Comparison of ENCODE assay signal across 1 cellular context in the genomic region with DNA sequence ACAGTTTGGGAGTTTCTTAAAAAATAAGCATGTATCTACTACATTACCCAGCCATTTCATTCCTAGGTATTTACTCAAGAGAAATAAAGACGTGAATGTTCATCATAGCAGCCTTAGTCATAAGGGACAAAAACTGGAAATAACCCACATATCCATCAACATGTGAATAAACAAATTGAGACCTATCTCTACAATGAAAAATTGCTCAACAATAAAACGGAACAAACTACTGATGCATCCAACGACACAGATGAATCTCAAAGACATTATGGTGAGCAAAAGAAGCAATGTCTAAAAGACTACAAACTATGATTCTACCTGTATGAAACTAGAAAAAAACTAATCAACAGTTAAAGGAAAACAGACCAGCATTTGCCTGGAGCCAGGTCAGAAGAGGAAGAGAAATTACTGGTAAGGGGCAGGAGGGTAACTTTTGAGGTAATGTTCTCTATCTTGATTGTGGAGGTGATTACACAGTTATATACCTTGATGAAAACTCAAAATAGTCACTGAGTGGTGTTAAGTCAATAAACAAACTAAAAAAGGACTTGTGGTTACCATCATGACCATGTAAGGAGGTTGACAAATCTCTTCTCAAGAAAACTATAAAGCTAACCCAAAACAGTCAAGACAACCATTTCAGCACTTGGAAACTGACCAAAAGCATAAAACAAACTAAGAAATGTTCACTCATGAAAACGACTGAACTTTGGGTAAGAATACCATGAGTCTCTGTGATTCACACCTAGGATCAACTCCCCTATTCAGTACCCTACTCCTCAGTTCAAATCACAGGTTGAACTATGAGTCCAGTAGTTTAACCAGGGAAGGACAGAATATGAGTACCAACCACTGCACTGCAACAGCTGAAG.
TF ChIP-seq lines count a peak whose summit lies in the region.

No MANE protein-coding gene starts in this region.

TF ChIP-seq in SK-N-SH, 30 proteins besides CTCF, POLR2A, EP300 and RAD21 (continued from another document):
- TF ChIP-seq TEAD4 (IDR thresholded peaks at IDR 0.05; ENCODE audit: borderline replicate concordance, insufficient read depth) (no peak), GATA2 (CRISPR knock-in tag; IDR thresholded peaks at IDR 0.05) (no peak), YY1 (IDR thresholded peaks at IDR 0.05; ENCODE audit: low read depth) (no peak)
- TF ChIP-seq, protein P1, sequence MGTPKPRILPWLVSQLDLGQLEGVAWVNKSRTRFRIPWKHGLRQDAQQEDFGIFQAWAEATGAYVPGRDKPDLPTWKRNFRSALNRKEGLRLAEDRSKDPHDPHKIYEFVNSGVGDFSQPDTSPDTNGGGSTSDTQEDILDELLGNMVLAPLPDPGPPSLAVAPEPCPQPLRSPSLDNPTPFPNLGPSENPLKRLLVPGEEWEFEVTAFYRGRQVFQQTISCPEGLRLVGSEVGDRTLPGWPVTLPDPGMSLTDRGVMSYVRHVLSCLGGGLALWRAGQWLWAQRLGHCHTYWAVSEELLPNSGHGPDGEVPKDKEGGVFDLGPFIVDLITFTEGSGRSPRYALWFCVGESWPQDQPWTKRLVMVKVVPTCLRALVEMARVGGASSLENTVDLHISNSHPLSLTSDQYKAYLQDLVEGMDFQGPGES (IDR thresholded peaks at IDR 0.05; ENCODE audit: low read depth, low read length): no peak
- TF ChIP-seq, protein P2, sequence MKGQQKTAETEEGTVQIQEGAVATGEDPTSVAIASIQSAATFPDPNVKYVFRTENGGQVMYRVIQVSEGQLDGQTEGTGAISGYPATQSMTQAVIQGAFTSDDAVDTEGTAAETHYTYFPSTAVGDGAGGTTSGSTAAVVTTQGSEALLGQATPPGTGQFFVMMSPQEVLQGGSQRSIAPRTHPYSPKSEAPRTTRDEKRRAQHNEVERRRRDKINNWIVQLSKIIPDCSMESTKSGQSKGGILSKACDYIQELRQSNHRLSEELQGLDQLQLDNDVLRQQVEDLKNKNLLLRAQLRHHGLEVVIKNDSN (IDR thresholded peaks at IDR 0.05; ENCODE audit: borderline replicate concordance, low read depth): no peak
- TF ChIP-seq, protein P3, sequence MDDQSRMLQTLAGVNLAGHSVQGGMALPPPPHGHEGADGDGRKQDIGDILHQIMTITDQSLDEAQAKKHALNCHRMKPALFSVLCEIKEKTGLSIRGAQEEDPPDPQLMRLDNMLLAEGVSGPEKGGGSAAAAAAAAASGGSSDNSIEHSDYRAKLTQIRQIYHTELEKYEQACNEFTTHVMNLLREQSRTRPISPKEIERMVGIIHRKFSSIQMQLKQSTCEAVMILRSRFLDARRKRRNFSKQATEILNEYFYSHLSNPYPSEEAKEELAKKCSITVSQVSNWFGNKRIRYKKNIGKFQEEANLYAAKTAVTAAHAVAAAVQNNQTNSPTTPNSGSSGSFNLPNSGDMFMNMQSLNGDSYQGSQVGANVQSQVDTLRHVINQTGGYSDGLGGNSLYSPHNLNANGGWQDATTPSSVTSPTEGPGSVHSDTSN (IDR thresholded peaks at IDR 0.05): no peak
TF ChIP-seq in SK-N-SH: peak in this region for 0.
